ENCODE assay signal across 20 cellular contexts in genomic region chr5:125367702-125368101, GRCh38.
"Had no signal": no experiment of that assay in that cellular context is flagged by ENCODE, and none has a peak within 500 bp of the region (broad histone marks: within the 10 kb centered on the region; RNA-seq: fewer than 3 reads in every experiment).

No MANE protein-coding gene starts in this region.

- H3K4me3 Mint-ChIP-seq: activated CD4-positive, alpha-beta memory T cell treated with anti-CD3 and anti-CD28 coated beads, Interleukin-2, amount 10 ng/mL, durations not matched to agents 7 days and 5 days; activated CD8-positive, alpha-beta memory T cell treated with anti-CD3 and anti-CD28 coated beads, Interleukin-2, amount 10 ng/mL, durations not matched to agents 7 days and 5 days; activated naive CD8-positive, alpha-beta T cell treated with anti-CD3 and anti-CD28 coated beads, Interleukin-2, amount 10 ng/mL, durations not matched to agents 7 days and 5 days; activated T-helper 17 cell treated with anti-CD3 and anti-CD28 coated beads, Interleukin-2, amount 50 U/mL, for 72 hours; nephron; stimulated activated naive B cell treated with anti-CD40 and anti-IgM and Interleukin-4, amounts not matched to agents 10 μg/mL and 1 μg/mL and 100 μg/mL, for 72 hours had no signal

- ATAC-seq: activated CD8-positive, alpha-beta memory T cell treated with anti-CD3 and anti-CD28 coated beads, Interleukin-2, amount 10 ng/mL, durations not matched to agents 7 days and 5 days; activated T-helper 17 cell treated with anti-CD3 and anti-CD28 coated beads, Interleukin-2, amount 50 U/mL, for 72 hours; esophagus mucosa; foreskin keratinocyte; left lobe of liver; stimulated activated naive B cell treated with anti-CD40 and anti-IgM and Interleukin-4, amounts not matched to agents 10 μg/mL and 1 μg/mL and 100 μg/mL, for 72 hours had no signal

- H3K4me3 ChIP-seq: coronary artery, lung, tibial artery, uterus had no signal

- H3K9me3 ChIP-seq: tibial artery, uterus had no signal

- H3K36me3 Mint-ChIP-seq: activated CD8-positive, alpha-beta memory T cell treated with anti-CD3 and anti-CD28 coated beads, Interleukin-2, amount 10 ng/mL, durations not matched to agents 7 days and 5 days; activated naive CD8-positive, alpha-beta T cell treated with anti-CD3 and anti-CD28 coated beads, Interleukin-2, amount 10 ng/mL, durations not matched to agents 7 days and 5 days; stimulated activated naive B cell treated with anti-CD40 and anti-IgM and Interleukin-4, amounts not matched to agents 10 μg/mL and 1 μg/mL and 100 μg/mL, for 72 hours had no signal

- H3K9me3 Mint-ChIP-seq: activated naive CD8-positive, alpha-beta T cell treated with anti-CD3 and anti-CD28 coated beads, Interleukin-2, amount 10 ng/mL, durations not matched to agents 7 days and 5 days had no signal

- DNase-seq: activated CD4-positive, alpha-beta memory T cell treated with anti-CD3 and anti-CD28 coated beads, Interleukin-2, amount 10 ng/mL, durations not matched to agents 7 days and 5 days; activated CD4-positive, alpha-beta T cell treated with anti-CD3 and anti-CD28 coated beads for 48 hours; activated CD4-positive, CD25-positive, alpha-beta regulatory T cell; activated CD8-positive, alpha-beta memory T cell treated with anti-CD3 and anti-CD28 coated beads, Interleukin-2, amount 10 ng/mL, durations not matched to agents 7 days and 5 days; activated naive CD4-positive, alpha-beta T cell treated with Interleukin-2 at 50 U/mL for 16 hours; activated naive CD8-positive, alpha-beta T cell treated with anti-CD3 and anti-CD28 coated beads, Interleukin-2, amount 10 ng/mL, durations not matched to agents 7 days and 5 days; effector CD4-positive, alpha-beta T cell; foreskin keratinocyte; hippocampal formation; stimulated activated naive B cell treated with anti-CD40 and anti-IgM and Interleukin-4, amounts not matched to agents 10 μg/mL and 1 μg/mL and 100 μg/mL, for 72 hours; T1000; tibial artery; uterus had no signal

- H3K27ac ChIP-seq: coronary artery, foreskin keratinocyte, tibial artery, uterus had no signal

- H3K27me3 ChIP-seq: foreskin keratinocyte, tibial artery, uterus had no signal

- FAIRE-seq: keratinocyte had no signal

- H3K4me1 ChIP-seq: foreskin keratinocyte, tibial artery, uterus had no signal

- H3K27ac Mint-ChIP-seq: activated CD4-positive, alpha-beta memory T cell treated with anti-CD3 and anti-CD28 coated beads, Interleukin-2, amount 10 ng/mL, durations not matched to agents 7 days and 5 days; activated CD8-positive, alpha-beta memory T cell treated with anti-CD3 and anti-CD28 coated beads, Interleukin-2, amount 10 ng/mL, durations not matched to agents 7 days and 5 days; activated naive CD8-positive, alpha-beta T cell treated with anti-CD3 and anti-CD28 coated beads, Interleukin-2, amount 10 ng/mL, durations not matched to agents 7 days and 5 days; activated T-helper 17 cell treated with anti-CD3 and anti-CD28 coated beads, Interleukin-2, amount 50 U/mL, for 72 hours; nephron; stimulated activated naive B cell treated with anti-CD40 and anti-IgM and Interleukin-4, amounts not matched to agents 10 μg/mL and 1 μg/mL and 100 μg/mL, for 72 hours had no signal

- H3K27me3 Mint-ChIP-seq: activated CD4-positive, alpha-beta memory T cell treated with anti-CD3 and anti-CD28 coated beads, Interleukin-2, amount 10 ng/mL, durations not matched to agents 7 days and 5 days; activated CD8-positive, alpha-beta memory T cell treated with anti-CD3 and anti-CD28 coated beads, Interleukin-2, amount 10 ng/mL, durations not matched to agents 7 days and 5 days; activated naive CD8-positive, alpha-beta T cell treated with anti-CD3 and anti-CD28 coated beads, Interleukin-2, amount 10 ng/mL, durations not matched to agents 7 days and 5 days; activated T-helper 17 cell treated with anti-CD3 and anti-CD28 coated beads, Interleukin-2, amount 50 U/mL, for 72 hours; stimulated activated naive B cell treated with anti-CD40 and anti-IgM and Interleukin-4, amounts not matched to agents 10 μg/mL and 1 μg/mL and 100 μg/mL, for 72 hours had no signal

- H3K36me3 ChIP-seq: tibial artery, uterus had no signal

- H3K4me1 Mint-ChIP-seq: activated CD4-positive, alpha-beta memory T cell treated with anti-CD3 and anti-CD28 coated beads, Interleukin-2, amount 10 ng/mL, durations not matched to agents 7 days and 5 days; activated CD8-positive, alpha-beta memory T cell treated with anti-CD3 and anti-CD28 coated beads, Interleukin-2, amount 10 ng/mL, durations not matched to agents 7 days and 5 days; activated naive CD8-positive, alpha-beta T cell treated with anti-CD3 and anti-CD28 coated beads, Interleukin-2, amount 10 ng/mL, durations not matched to agents 7 days and 5 days; activated T-helper 17 cell treated with anti-CD3 and anti-CD28 coated beads, Interleukin-2, amount 50 U/mL, for 72 hours had no signal
